ENCODE assay signal across 15 cellular contexts in genomic region chr2:159228006-159228655, GRCh38. TPM values are rescaled to one million over a fixed set of nuclear protein-coding genes. Genes with fewer than 3 reads are reported as not detected.
DNase-seq lines count a peak whose midpoint lies in the region; ATAC-seq and TF ChIP-seq lines count a peak whose summit lies in the region.
"Had no signal": no experiment of that assay in that cellular context is flagged by ENCODE, and none has a peak within 500 bp of the region (broad histone marks: within the 10 kb centered on the region; RNA-seq: fewer than 3 reads in every experiment).

No MANE protein-coding gene starts in this region.

- H3K36me3 ChIP-seq in breast epithelium, result no peaks in the 10 kb centered on the region
- peaks cover 35% of the 10 kb centered on the region for H3K36me3 ChIP-seq in mammary epithelial cell (ENCODE audit: insufficient read depth, low read length)

- H3K27me3 ChIP-seq in breast epithelium (no peaks in the 10 kb centered on the region), mammary epithelial cell (ENCODE audit: insufficient read depth, low read length) (no peaks in the 10 kb centered on the region)

- H3K4me3 Mint-ChIP-seq in activated T-helper 17 cell treated with anti-CD3 and anti-CD28 coated beads, Interleukin-2, amount 50 U/mL, for 72 hours, result no peak overlapping the region
- H3K4me3 Mint-ChIP-seq: activated T-cell treated with anti-CD3 and anti-CD28 coated beads, Interleukin-2, amount 50 U/mL, for 72 hours; T-helper 17 cell had no signal

- no peaks in the 10 kb centered on the region for H3K27me3 Mint-ChIP-seq in activated T-helper 17 cell treated with anti-CD3 and anti-CD28 coated beads, Interleukin-2, amount 50 U/mL, for 72 hours

- H3K27ac ChIP-seq in breast epithelium (peak overlapping the region; percentile 1 to 41), mammary epithelial cell (ENCODE audit: insufficient read depth, low read depth, low read length) (no peak overlapping the region)

- peaks cover 3% of the 10 kb centered on the region for H3K36me3 Mint-ChIP-seq in activated T-helper 17 cell treated with anti-CD3 and anti-CD28 coated beads, Interleukin-2, amount 50 U/mL, for 72 hours (ENCODE audit: low read depth)

- DNase-seq in breast epithelium (ENCODE audit: low spot score in 2 of 2) (no peak), mammary epithelial cell (no peak), fibroblast of peridontal ligament (ENCODE audit: extremely low read depth) (peak; percentile 88), superior temporal gyrus (ENCODE audit: extremely low spot score) (peak; percentile 18), NCI-H2081 treated with DMSO at 0.1 percent for 48 hours (lab: John Stamatoyannopoulos, UW) (no peak), RKO (ENCODE audit: low spot score) (no peak), NCI-H146 treated with DMSO at 0.1 percent for 48 hours (lab: John Stamatoyannopoulos, UW; ENCODE audit: unreplicated experiment) (no peak)
- DNase-seq: activated CD4-positive, alpha-beta T cell treated with anti-CD3 and anti-CD28 coated beads for 4 hours; activated T-cell treated with anti-CD3 and anti-CD28 coated beads, Interleukin-2, amount 50 U/mL, for 72 hours; NCI-H1417 treated with DMSO at 0.1 percent for 48 hours; NCI-H774; T-helper 17 cell had no signal

- no peak overlapping the region for H2AFZ ChIP-seq in mammary epithelial cell (ENCODE audit: low read depth, low read length)

- peak overlapping the region in 1 of 3 donors; percentile 40 for H3K4me3 ChIP-seq in breast epithelium
- H3K4me3 ChIP-seq in mammary epithelial cell (replicated peaks in 1 of 3; ENCODE audit: insufficient read depth in 1 of 3, low read depth in 2 of 3, low read length in 3 of 3), result no peak overlapping the region
- H3K4me3 ChIP-seq: GM12878, thoracic aorta had no signal

- in situ Hi-C loops in mammary epithelial cell (cut with MboI; ENCODE audit: low sequenced_read_pairs in 2 of 2), result no loop called here

- H3K27ac Mint-ChIP-seq in activated T-helper 17 cell treated with anti-CD3 and anti-CD28 coated beads, Interleukin-2, amount 50 U/mL, for 72 hours, result peak overlapping the region; percentile 63
- H3K27ac Mint-ChIP-seq: activated T-cell treated with anti-CD3 and anti-CD28 coated beads, Interleukin-2, amount 50 U/mL, for 72 hours; T-helper 17 cell had no signal

- no peaks in the 10 kb centered on the region for H4K20me1 ChIP-seq in mammary epithelial cell (ENCODE audit: insufficient read depth, low read length)

- H3K4me1 ChIP-seq in breast epithelium, result no peaks in the 10 kb centered on the region
- no peaks in the 10 kb centered on the region for H3K4me1 ChIP-seq in mammary epithelial cell (ENCODE audit: insufficient read depth, low read length)

- H3K4me2 ChIP-seq in mammary epithelial cell (ENCODE audit: insufficient read depth, low read depth, low read length), result no peak overlapping the region

- H3K9me3 Mint-ChIP-seq in activated T-helper 17 cell treated with anti-CD3 and anti-CD28 coated beads, Interleukin-2, amount 50 U/mL, for 72 hours, result no peaks in the 10 kb centered on the region
- H3K9me3 Mint-ChIP-seq: activated T-cell treated with anti-CD3 and anti-CD28 coated beads, Interleukin-2, amount 50 U/mL, for 72 hours had no signal

- TF ChIP-seq CTCF in breast epithelium (IDR thresholded peaks at IDR 0.05) (no peak), mammary epithelial cell (conservative IDR thresholded peaks at IDR 0.05 in 1 of 2, IDR thresholded peaks at IDR 0.05 in 1 of 2; ENCODE audit: extremely low read depth in 1 of 2, insufficient read depth in 1 of 2, low read depth in 1 of 2, low read length in 2 of 2) (no peak)

- BruUV-seq in mammary epithelial cell (replicated peaks; lab: Mats Ljungman, UMichigan), result no TSS peak

- TF ChIP-seq POLR2A in breast epithelium (IDR thresholded peaks at IDR 0.05), result no peak

- dilution Hi-C loops in mammary epithelial cell (cut with HindIII; ENCODE audit: low sequenced_read_pairs), result no loop called here

- intact Hi-C loops in breast epithelium (cut with DNase I; ENCODE audit: low total_unique reads), result no loop called here
- intact Hi-C loops in mammary epithelial cell (cut with micrococcal nuclease), result no loop called here

- CTCF ChIA-PET in mammary epithelial cell (lab: Charles Lee; ENCODE audit: low non-redundant PET), result no interaction called here

- ATAC-seq in activated T-helper 17 cell treated with anti-CD3 and anti-CD28 coated beads, Interleukin-2, amount 50 U/mL, for 72 hours (replicated peaks), result no peak
- ATAC-seq: activated T-cell treated with anti-CD3 and anti-CD28 coated beads, Interleukin-2, amount 50 U/mL, for 72 hours; GM12878; T-helper 17 cell had no signal

- peaks cover 5% of the 10 kb centered on the region for H3K4me1 Mint-ChIP-seq in activated T-helper 17 cell treated with anti-CD3 and anti-CD28 coated beads, Interleukin-2, amount 50 U/mL, for 72 hours

- no peaks in the 10 kb centered on the region for H3K79me2 ChIP-seq in mammary epithelial cell (ENCODE audit: insufficient read depth, low read length)

- no peaks in the 10 kb centered on the region for H3K9me3 ChIP-seq in breast epithelium
- no peaks in the 10 kb centered on the region for H3K9me3 ChIP-seq in mammary epithelial cell (replicated peaks; ENCODE audit: insufficient read depth, low read length)
- H3K9me3 ChIP-seq: thoracic aorta had no signal

- H3K9ac ChIP-seq in mammary epithelial cell (ENCODE audit: insufficient read depth, low read length), result no peak overlapping the region

- 89% methylated on average over 13 of the region's 14 CpGs for WGBS in mammary epithelial cell (ENCODE audit: low coverage, missing lambda C conversion rate)

RNA-seq across cellular contexts. Expression of gene WDSUB1, which starts 58.4 kb away (rescaled TPM):
- total RNA-seq in breast epithelium (10 to 100 TPM in 1 of 3 donors, 1 to 10 TPM in 2; 8.2 to 14.3 (median 8.8) TPM), mammary epithelial cell (1 to 10 TPM; 5.3 to 7.2 TPM)
- polyA plus RNA-seq in mammary epithelial cell, result 2.8 TPM
- 5.8 TPM for polyA minus RNA-seq in mammary epithelial cell
- 1 to 10 TPM; 7.6 to 7.8 TPM for total RNA-seq in activated T-helper 17 cell treated with anti-CD3 and anti-CD28 coated beads, Interleukin-2, amount 50 U/mL, for 72 hours

Comparison
In these comparisons a context has a peak if more than half of its experiments do, and no peak if none do; other contexts are left out.
1. DNase-seq: peak in fibroblast of peridontal ligament (single experiment) and superior temporal gyrus (single experiment); none in breast epithelium (0 of 2), mammary epithelial cell (single experiment), NCI-H2081 treated with DMSO at 0.1 percent for 48 hours (single experiment), RKO (single experiment) and NCI-H146 treated with DMSO at 0.1 percent for 48 hours (single experiment).